ENCODE assay signal across 20 cellular contexts in genomic region chr9:84079994-84080393, GRCh38.
DNase-seq lines count a peak whose midpoint lies in the region; ATAC-seq and TF ChIP-seq lines count a peak whose summit lies in the region.
"Had no signal": no experiment of that assay in that cellular context is flagged by ENCODE, and none has a peak within 500 bp of the region (broad histone marks: within the 10 kb centered on the region; RNA-seq: fewer than 3 reads in every experiment).

No MANE protein-coding gene starts in this region.

- H3K9me2 ChIP-seq in Karpas-422 (replicated peaks; ENCODE audit: insufficient read depth, low read length): no peaks in the 10 kb centered on the region

- H3K79me2 ChIP-seq in Karpas-422 (ENCODE audit: low read length): no peaks in the 10 kb centered on the region

- H3K36me3 ChIP-seq in BLaER1 (no peaks in the 10 kb centered on the region), Karpas-422 (ENCODE audit: insufficient read depth, low read length) (no peaks in the 10 kb centered on the region)

- H3K9me3 ChIP-seq in BLaER1: 0 out of 2 replicates have a peak, but pooled peaks cover 6% of the 10 kb centered on the region
- no peaks in the 10 kb centered on the region for H3K9me3 ChIP-seq in Karpas-422 (ENCODE audit: low read length)

- H3K9ac ChIP-seq in BLaER1 (no peak overlapping the region), Karpas-422 (ENCODE audit: low read length) (no peak overlapping the region)
- H3K9ac ChIP-seq: KMS-11 had no signal

- H3K27ac ChIP-seq in BLaER1 (no peak overlapping the region), Karpas-422 (ENCODE audit: low read length) (no peak overlapping the region)
- H3K27ac ChIP-seq: KMS-11 had no signal

- no peak for ATAC-seq in HG02840 (IDR thresholded peaks at IDR 0.05; ENCODE audit: low FRiP score, unreplicated experiment)
- ATAC-seq: HCT116 had no signal

- no peak for TF ChIP-seq CTCF in NB4 (IDR thresholded peaks at IDR 0.05; ENCODE audit: low read depth, low read length)
- TF ChIP-seq CTCF in WI38 (IDR thresholded peaks at IDR 0.05; ENCODE audit: low read depth, low read length): no peak

- H3K4me1 ChIP-seq in BLaER1: peaks cover 60% of the 10 kb centered on the region
- no peaks in the 10 kb centered on the region for H3K4me1 ChIP-seq in Karpas-422 (ENCODE audit: low read length)

- peak overlapping the region; percentile 6; the same call in 1 of the 2 replicates for H3K4me2 ChIP-seq in BLaER1
- no peak overlapping the region for H3K4me2 ChIP-seq in Karpas-422 (ENCODE audit: low read depth, low read length, poor library complexity, severe bottlenecking)
- H3K4me2 ChIP-seq: KMS-11 had no signal

- H3K4me3 ChIP-seq in BLaER1: no peak overlapping the region
- H3K4me3 ChIP-seq in NB4 (ENCODE audit: low read depth, low read length): no peak overlapping the region
- H3K4me3 ChIP-seq in WI38 (ENCODE audit: low read depth, low read length): peak overlapping the region; percentile 14; the same call in 1 of the 2 replicates
- no peak overlapping the region for H3K4me3 ChIP-seq in Karpas-422 (ENCODE audit: low read length)

- H2AFZ ChIP-seq in Karpas-422 (ENCODE audit: low read length): no peak overlapping the region

- no peaks in the 10 kb centered on the region for H3K27me3 ChIP-seq in BLaER1
- no peaks in the 10 kb centered on the region for H3K27me3 ChIP-seq in Karpas-422 (ENCODE audit: low read length)

- H4K20me1 ChIP-seq in BLaER1 (no peaks in the 10 kb centered on the region), Karpas-422 (ENCODE audit: insufficient read depth, low read depth, low read length) (no peaks in the 10 kb centered on the region)

- DNase-seq in CD1c-positive myeloid dendritic cell (ENCODE audit: extremely low spot score): peak; percentile 3
- DNase-seq in NB4 (ENCODE audit: low read depth): peak; percentile 3
- no peak for DNase-seq in Karpas-422
- no peak for DNase-seq in pons (ENCODE audit: low spot score)
- no peak for DNase-seq in stimulated activated CD4-positive, alpha-beta T cell treated with anti-CD3 and anti-CD28 coated beads, Interleukin-4, amount 100 ng/mL, for 4 hours
- DNase-seq: AML-193; CD4-positive, CD25-positive, alpha-beta regulatory T cell; CD8-positive, alpha-beta memory T cell; COR-L47; DMS 273 treated with DMSO at 0.1 percent for 48 hours; DMS53; DND-41; EL; GOT3; H7 had no signal

- TF ChIP-seq POLR2A in NB4 (IDR thresholded peaks at IDR 0.05; ENCODE audit: extremely low read depth, insufficient read length): no peak

Comparison
In these comparisons a context has a peak if more than half of its experiments do, and no peak if none do; other contexts are left out.
1. DNase-seq: peak in CD1c-positive myeloid dendritic cell (single experiment) and NB4 (single experiment); none in Karpas-422 (single experiment), pons (single experiment) and stimulated activated CD4-positive, alpha-beta T cell treated with anti-CD3 and anti-CD28 coated beads, Interleukin-4, amount 100 ng/mL, for 4 hours (0 of 2).